In genomic region chr10:62805139-62806092, GRCh38 we compare ENCODE assay signal across 1 cellular context.
TF ChIP-seq lines count a peak whose summit lies in the region.

No MANE protein-coding gene starts in this region.

TF ChIP-seq in HepG2, 621 proteins besides CTCF, POLR2A, EP300 and RAD21 (continued from another document and continues in another):
- TF ChIP-seq, protein P1, sequence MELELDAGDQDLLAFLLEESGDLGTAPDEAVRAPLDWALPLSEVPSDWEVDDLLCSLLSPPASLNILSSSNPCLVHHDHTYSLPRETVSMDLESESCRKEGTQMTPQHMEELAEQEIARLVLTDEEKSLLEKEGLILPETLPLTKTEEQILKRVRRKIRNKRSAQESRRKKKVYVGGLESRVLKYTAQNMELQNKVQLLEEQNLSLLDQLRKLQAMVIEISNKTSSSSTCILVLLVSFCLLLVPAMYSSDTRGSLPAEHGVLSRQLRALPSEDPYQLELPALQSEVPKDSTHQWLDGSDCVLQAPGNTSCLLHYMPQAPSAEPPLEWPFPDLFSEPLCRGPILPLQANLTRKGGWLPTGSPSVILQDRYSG (CRISPR knock-in tag; IDR thresholded peaks at IDR 0.05): no peak
- TF ChIP-seq SMC3 (IDR thresholded peaks at IDR 0.05; ENCODE audit: low read length) (no peak), SMAD9 (CRISPR knock-in tag; IDR thresholded peaks at IDR 0.05) (no peak), HOXA7 (CRISPR knock-in tag; IDR thresholded peaks at IDR 0.05) (no peak), ZFP91 (CRISPR knock-in tag; IDR thresholded peaks at IDR 0.05; ENCODE audit: borderline replicate concordance) (peak; percentile 71; the same call in 1 of the 2 replicates), ZNF367 (CRISPR knock-in tag; IDR thresholded peaks at IDR 0.05; ENCODE audit: borderline replicate concordance) (no peak), ZNF207 (IDR thresholded peaks at IDR 0.05; ENCODE audit: borderline replicate concordance) (no peak), ZNF775 (CRISPR knock-in tag; IDR thresholded peaks at IDR 0.05; ENCODE audit: borderline replicate concordance) (no peak), ZNF567 (CRISPR knock-in tag; IDR thresholded peaks at IDR 0.05; ENCODE audit: borderline replicate concordance) (no peak), ZNF644 (CRISPR knock-in tag; IDR thresholded peaks at IDR 0.05; ENCODE audit: low read depth) (no peak), ZFP62 (CRISPR knock-in tag; IDR thresholded peaks at IDR 0.05) (no peak), SOX5 (CRISPR knock-in tag; IDR thresholded peaks at IDR 0.05; ENCODE audit: borderline replicate concordance) (no peak), KLF11 (CRISPR knock-in tag; IDR thresholded peaks at IDR 0.05) (no peak), PHB2 (IDR thresholded peaks at IDR 0.05; ENCODE audit: partially characterized antibody) (no peak), RNF2 (conservative IDR thresholded peaks at IDR 0.05; ENCODE audit: low read depth) (no peak), RARG (CRISPR knock-in tag; IDR thresholded peaks at IDR 0.05; ENCODE audit: low read depth) (no peak), ATF7-NPFF (CRISPR knock-in tag; IDR thresholded peaks at IDR 0.05; ENCODE audit: low read depth) (no peak), ZNF691 (CRISPR knock-in tag; IDR thresholded peaks at IDR 0.05; ENCODE audit: borderline replicate concordance, low read depth) (no peak), EEA1 (CRISPR knock-in tag; IDR thresholded peaks at IDR 0.05; ENCODE audit: borderline replicate concordance) (peak; percentile 17; the same call in 1 of the 2 replicates), PHF21A (CRISPR knock-in tag; IDR thresholded peaks at IDR 0.05) (no peak), PHF20 (CRISPR knock-in tag; IDR thresholded peaks at IDR 0.05) (no peak; the same call in 1 of the 2 replicates), HINFP (CRISPR knock-in tag; IDR thresholded peaks at IDR 0.05; ENCODE audit: low read depth) (no peak), GPN1 (CRISPR knock-in tag; IDR thresholded peaks at IDR 0.05; ENCODE audit: borderline replicate concordance) (no peak), ZNF235 (CRISPR knock-in tag; IDR thresholded peaks at IDR 0.05; ENCODE audit: borderline replicate concordance) (peak; percentile 86; the same call in 1 of the 2 replicates), KLF13 (CRISPR knock-in tag; IDR thresholded peaks at IDR 0.05) (no peak), ZNF224 (CRISPR knock-in tag; IDR thresholded peaks at IDR 0.05) (no peak), ZSCAN31 (CRISPR knock-in tag; IDR thresholded peaks at IDR 0.05; ENCODE audit: low read depth) (no peak), PAXIP1 (CRISPR knock-in tag; conservative IDR thresholded peaks at IDR 0.05) (no peak), NR2C2 (CRISPR knock-in tag; IDR thresholded peaks at IDR 0.05; ENCODE audit: borderline replicate concordance) (no peak), RFXAP (CRISPR knock-in tag; IDR thresholded peaks at IDR 0.05; ENCODE audit: borderline replicate concordance) (0 out of 2 replicates have a peak, but pooled peaks have one; percentile 54), ETV5 (CRISPR knock-in tag; IDR thresholded peaks at IDR 0.05; ENCODE audit: borderline replicate concordance) (no peak), ZGPAT (CRISPR knock-in tag; IDR thresholded peaks at IDR 0.05) (no peak), DDIT3 (CRISPR knock-in tag; IDR thresholded peaks at IDR 0.05) (no peak), ZNF432 (CRISPR knock-in tag; IDR thresholded peaks at IDR 0.05; ENCODE audit: borderline replicate concordance) (no peak), EHMT2 (IDR thresholded peaks at IDR 0.05; ENCODE audit: borderline replicate concordance, low read depth, low read length) (no peak), ZNF761 (CRISPR knock-in tag; conservative IDR thresholded peaks at IDR 0.05) (no peak; the same call in 1 of the 2 replicates), FLYWCH1 (CRISPR knock-in tag; IDR thresholded peaks at IDR 0.05) (no peak; the same call in 1 of the 2 replicates)
- TF ChIP-seq, protein P2, sequence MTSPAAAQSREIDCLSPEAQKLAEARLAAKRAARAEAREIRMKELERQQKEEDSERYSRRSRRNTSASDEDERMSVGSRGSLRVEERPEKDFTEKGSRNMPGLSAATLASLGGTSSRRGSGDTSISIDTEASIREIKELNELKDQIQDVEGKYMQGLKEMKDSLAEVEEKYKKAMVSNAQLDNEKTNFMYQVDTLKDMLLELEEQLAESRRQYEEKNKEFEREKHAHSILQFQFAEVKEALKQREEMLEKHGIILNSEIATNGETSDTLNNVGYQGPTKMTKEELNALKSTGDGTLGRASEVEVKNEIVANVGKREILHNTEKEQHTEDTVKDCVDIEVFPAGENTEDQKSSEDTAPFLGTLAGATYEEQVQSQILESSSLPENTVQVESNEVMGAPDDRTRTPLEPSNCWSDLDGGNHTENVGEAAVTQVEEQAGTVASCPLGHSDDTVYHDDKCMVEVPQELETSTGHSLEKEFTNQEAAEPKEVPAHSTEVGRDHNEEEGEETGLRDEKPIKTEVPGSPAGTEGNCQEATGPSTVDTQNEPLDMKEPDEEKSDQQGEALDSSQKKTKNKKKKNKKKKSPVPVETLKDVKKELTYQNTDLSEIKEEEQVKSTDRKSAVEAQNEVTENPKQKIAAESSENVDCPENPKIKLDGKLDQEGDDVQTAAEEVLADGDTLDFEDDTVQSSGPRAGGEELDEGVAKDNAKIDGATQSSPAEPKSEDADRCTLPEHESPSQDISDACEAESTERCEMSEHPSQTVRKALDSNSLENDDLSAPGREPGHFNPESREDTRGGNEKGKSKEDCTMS (CRISPR knock-in tag; conservative IDR thresholded peaks at IDR 0.05): no peak
- TF ChIP-seq, protein P3, sequence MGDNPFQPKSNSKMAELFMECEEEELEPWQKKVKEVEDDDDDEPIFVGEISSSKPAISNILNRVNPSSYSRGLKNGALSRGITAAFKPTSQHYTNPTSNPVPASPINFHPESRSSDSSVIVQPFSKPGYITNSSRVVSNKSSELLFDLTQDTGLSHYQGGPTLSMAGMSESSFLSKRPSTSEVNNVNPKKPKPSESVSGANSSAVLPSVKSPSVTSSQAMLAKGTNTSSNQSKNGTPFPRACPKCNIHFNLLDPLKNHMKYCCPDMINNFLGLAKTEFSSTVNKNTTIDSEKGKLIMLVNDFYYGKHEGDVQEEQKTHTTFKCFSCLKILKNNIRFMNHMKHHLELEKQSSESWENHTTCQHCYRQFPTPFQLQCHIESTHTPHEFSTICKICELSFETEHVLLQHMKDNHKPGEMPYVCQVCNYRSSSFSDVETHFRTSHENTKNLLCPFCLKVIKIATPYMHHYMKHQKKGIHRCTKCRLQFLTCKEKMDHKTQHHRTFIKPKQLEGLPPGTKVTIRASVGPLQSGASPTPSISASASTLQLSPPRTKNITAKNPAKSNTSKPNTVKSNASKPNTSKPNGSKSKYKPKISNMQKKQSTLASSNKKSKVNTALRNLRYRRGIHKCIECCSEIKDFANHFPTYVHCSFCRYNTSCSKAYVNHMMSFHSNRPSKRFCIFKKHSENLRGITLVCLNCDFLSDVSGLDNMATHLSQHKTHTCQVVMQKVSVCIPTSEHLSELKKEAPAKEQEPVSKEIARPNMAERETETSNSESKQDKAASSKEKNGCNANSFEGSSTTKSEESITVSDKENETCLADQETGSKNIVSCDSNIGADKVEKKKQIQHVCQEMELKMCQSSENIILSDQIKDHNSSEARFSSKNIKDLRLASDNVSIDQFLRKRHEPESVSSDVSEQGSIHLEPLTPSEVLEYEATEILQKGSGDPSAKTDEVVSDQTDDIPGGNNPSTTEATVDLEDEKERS (CRISPR knock-in tag; IDR thresholded peaks at IDR 0.05): no peak
- TF ChIP-seq, protein P4, sequence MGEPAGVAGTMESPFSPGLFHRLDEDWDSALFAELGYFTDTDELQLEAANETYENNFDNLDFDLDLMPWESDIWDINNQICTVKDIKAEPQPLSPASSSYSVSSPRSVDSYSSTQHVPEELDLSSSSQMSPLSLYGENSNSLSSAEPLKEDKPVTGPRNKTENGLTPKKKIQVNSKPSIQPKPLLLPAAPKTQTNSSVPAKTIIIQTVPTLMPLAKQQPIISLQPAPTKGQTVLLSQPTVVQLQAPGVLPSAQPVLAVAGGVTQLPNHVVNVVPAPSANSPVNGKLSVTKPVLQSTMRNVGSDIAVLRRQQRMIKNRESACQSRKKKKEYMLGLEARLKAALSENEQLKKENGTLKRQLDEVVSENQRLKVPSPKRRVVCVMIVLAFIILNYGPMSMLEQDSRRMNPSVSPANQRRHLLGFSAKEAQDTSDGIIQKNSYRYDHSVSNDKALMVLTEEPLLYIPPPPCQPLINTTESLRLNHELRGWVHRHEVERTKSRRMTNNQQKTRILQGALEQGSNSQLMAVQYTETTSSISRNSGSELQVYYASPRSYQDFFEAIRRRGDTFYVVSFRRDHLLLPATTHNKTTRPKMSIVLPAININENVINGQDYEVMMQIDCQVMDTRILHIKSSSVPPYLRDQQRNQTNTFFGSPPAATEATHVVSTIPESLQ (CRISPR knock-in tag; conservative IDR thresholded peaks at IDR 0.05): no peak
- TF ChIP-seq, protein P5, sequence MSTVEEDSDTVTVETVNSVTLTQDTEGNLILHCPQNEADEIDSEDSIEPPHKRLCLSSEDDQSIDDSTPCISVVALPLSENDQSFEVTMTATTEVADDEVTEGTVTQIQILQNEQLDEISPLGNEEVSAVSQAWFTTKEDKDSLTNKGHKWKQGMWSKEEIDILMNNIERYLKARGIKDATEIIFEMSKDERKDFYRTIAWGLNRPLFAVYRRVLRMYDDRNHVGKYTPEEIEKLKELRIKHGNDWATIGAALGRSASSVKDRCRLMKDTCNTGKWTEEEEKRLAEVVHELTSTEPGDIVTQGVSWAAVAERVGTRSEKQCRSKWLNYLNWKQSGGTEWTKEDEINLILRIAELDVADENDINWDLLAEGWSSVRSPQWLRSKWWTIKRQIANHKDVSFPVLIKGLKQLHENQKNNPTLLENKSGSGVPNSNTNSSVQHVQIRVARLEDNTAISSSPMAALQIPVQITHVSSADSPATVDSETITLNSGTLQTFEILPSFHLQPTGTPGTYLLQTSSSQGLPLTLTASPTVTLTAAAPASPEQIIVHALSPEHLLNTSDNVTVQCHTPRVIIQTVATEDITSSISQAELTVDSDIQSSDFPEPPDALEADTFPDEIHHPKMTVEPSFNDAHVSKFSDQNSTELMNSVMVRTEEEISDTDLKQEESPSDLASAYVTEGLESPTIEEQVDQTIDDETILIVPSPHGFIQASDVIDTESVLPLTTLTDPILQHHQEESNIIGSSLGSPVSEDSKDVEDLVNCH (CRISPR knock-in tag; IDR thresholded peaks at IDR 0.05): no peak
